In the genomic region with DNA sequence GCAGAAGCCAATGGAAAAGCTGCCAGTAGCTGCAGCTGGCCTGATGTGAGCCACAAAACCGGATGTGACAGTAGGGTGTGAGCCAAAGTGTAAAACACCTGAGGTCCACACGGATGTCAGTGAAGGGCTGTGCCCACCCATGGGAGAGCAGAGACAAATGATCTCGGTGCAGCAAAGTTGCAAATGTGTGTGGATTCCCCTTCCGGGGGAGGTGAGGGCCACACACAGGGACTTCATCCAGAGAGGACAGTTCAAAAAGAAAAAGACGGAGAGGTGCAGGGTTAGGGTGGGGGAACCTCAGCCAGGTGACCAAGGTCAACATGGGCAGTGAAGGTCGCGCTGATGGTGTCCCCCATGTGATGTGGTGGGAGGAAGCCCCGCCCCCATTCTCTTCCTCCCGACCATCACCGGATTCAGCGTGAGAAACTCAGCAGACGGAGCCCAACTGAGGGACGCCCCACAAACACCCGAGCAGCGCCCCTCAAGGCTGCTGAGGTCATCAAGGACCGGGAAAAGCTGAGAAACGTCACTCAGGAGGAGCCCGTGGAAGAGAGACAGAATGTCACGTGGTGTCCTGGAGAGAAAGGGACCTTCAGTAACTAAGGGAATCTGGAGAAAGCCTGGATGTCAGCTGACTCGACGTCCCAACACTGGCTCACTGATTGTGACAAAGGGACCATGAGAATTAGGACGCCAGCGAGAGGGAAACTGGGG, we compare ENCODE assay signal across 13 cellular contexts. TPM values are rescaled to one million over a fixed set of nuclear protein-coding genes. Genes with fewer than 3 reads are reported as not detected.
A peak's percentile ranks its signal among the peaks of the same experiment; 100 is the strongest.
DNase-seq lines count a peak whose midpoint lies in the region; ATAC-seq lines count a peak whose summit lies in the region.
"Had no signal": no experiment of that assay in that cellular context is flagged by ENCODE, and none has a peak within 500 bp of the region (broad histone marks: within the 10 kb centered on the region; RNA-seq: fewer than 3 reads in every experiment).

No MANE protein-coding gene starts in this region.

- no peak for ATAC-seq in GM18873 (IDR thresholded peaks at IDR 0.05; ENCODE audit: low FRiP score, unreplicated experiment)
- no peak for ATAC-seq in HG03442 (IDR thresholded peaks at IDR 0.05; ENCODE audit: unreplicated experiment)
- no peak for ATAC-seq in HG02763 (IDR thresholded peaks at IDR 0.05; ENCODE audit: unreplicated experiment)

- DNase-seq in COLO829 (ENCODE audit: low spot score) (peak; percentile 59), NAMALWA (ENCODE audit: low spot score) (peak; percentile 33), occipital lobe (lab: John Stamatoyannopoulos, UW) (peak; percentile 27), SW 1271 (lab: John Stamatoyannopoulos, UW) (no peak)
- DNase-seq in central memory CD4-positive, alpha-beta T cell, result peak; percentile 33
- DNase-seq: amniotic stem cell, ovary had no signal

RNA-seq across cellular contexts. Expression of a gene that starts 11.4 kb away (rescaled TPM):
- 52.1 TPM for total RNA-seq in occipital lobe
- total RNA-seq: glomerular endothelial cell had no signal

RNA-seq across cellular contexts. Expression of a gene that starts 13.9 kb away (rescaled TPM):
- total RNA-seq in occipital lobe, result not detected
- total RNA-seq: glomerular endothelial cell, LHCN-M2, RPMI7951 had no signal

RNA-seq across cellular contexts. Expression of a gene that starts 16.9 kb away (rescaled TPM):
- 0.16 TPM for total RNA-seq in occipital lobe
- total RNA-seq: glomerular endothelial cell, RPMI7951 had no signal

RNA-seq across cellular contexts. Expression of a gene that starts 20.9 kb away (rescaled TPM):
- not detected for total RNA-seq in occipital lobe
- total RNA-seq: glomerular endothelial cell, LHCN-M2, RPMI7951 had no signal

RNA-seq across cellular contexts. Expression of a gene that starts 21.4 kb away (rescaled TPM):
- 53.7 TPM for total RNA-seq in occipital lobe

Comparison
In these comparisons a context has a peak if more than half of its experiments do, and no peak if none do; other contexts are left out.
1. DNase-seq: peak in COLO829 (single experiment), NAMALWA (single experiment), central memory CD4-positive, alpha-beta T cell (single experiment) and occipital lobe (single experiment); none in SW 1271 (0 of 2).